Comparison of ENCODE assay signal across 27 cellular contexts in the genomic region with DNA sequence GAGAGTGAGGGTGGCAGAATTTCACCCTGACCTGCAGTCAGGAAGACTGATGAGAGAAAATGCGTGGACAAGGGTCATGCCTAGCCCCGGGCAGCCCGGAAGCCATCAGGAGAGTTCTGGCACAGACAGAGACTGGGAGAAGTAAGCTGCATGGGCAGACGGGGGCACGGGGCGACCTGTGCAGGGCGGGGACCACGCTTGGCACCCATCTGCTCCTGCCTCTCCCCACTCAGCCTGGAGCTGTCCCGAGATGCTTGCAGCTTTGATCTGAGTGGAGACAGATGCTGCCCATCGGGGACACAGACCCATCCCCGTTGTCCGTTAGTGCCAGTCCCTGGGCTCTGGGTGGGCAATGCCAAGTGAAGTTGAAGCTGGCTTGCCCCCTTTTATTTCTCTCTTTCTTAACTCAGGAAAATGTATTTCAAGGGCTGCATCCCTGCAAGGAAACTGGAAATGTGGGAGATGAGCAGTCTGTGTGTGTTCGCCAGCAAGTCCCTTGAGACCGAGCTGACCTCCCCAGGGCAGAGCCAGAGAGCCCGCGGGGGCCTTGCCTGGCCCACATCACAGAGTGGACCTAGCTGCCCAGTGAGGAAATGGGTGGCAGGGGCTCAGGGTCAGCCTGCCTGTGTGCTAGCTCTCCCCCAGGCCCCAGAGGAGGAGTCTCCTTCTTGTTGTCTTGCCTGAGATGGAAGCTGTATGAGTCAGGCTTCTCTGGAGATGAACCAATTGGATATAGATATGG.
"Had no signal": no experiment of that assay in that cellular context is flagged by ENCODE, and none has a peak within 500 bp of the region (broad histone marks: within the 10 kb centered on the region; RNA-seq: fewer than 3 reads in every experiment).

No MANE protein-coding gene starts in this region.

- H3K9ac ChIP-seq: neural progenitor cell, parathyroid adenoma had no signal

- H3K9me3 ChIP-seq: left ventricle myocardium inferior, lower lobe of right lung, psoas muscle, spleen, vagina had no signal

- H3K4me2 ChIP-seq: neural progenitor cell had no signal

- H3K36me3 Mint-ChIP-seq: immature natural killer cell; natural killer cell treated with Interleukin-12 subunit alpha and Interleukin-12 subunit beta and Interleukin-15 and Interleukin-18, amount 100 ng/mL, for 72 hours; neural progenitor cell had no signal

- H3K27me3 ChIP-seq: neural progenitor cell, vagina had no signal

- DNase-seq: cerebellar nuclear complex; foreskin melanocyte; hippocampal formation; immature natural killer cell; kidney; left cardiac atrium; left ventricle myocardium inferior; lower lobe of right lung; midbrain; occipital lobe; psoas muscle; retina; spleen; stimulated activated CD4-positive, alpha-beta T cell treated with anti-CD3 and anti-CD28 coated beads, Interleukin-15, amount 100 ng/mL, for 24 hours; stimulated activated CD4-positive, alpha-beta T cell treated with anti-CD3 and anti-CD28 coated beads, Interleukin-1b, Interleukin-23, amount 100 ng/mL, for 48 hours; stimulated activated CD4-positive, alpha-beta T cell treated with anti-CD3 and anti-CD28 coated beads, Interleukin-4, amount 100 ng/mL, for 24 hours; stimulated activated naive CD4-positive, alpha-beta T cell; stomach; substantia nigra; trophoblast cell had no signal

- H3K9me3 Mint-ChIP-seq: dendritic cell treated with granulocyte-macrophage colony-stimulating factor and Interleukin-4, amounts not matched to agents 40 ng/mL and 50 ng/mL, for 4 days; immature natural killer cell; natural killer cell treated with Interleukin-12 subunit alpha and Interleukin-12 subunit beta and Interleukin-15 and Interleukin-18, amount 100 ng/mL, for 72 hours; neural progenitor cell had no signal

- ATAC-seq: left cardiac atrium, lower lobe of right lung, psoas muscle, sciatic nerve had no signal

- H3K27ac Mint-ChIP-seq: dendritic cell treated with granulocyte-macrophage colony-stimulating factor and Interleukin-4, amounts not matched to agents 40 ng/mL and 50 ng/mL, for 4 days; immature natural killer cell; memory B cell; natural killer cell treated with Interleukin-12 subunit alpha and Interleukin-12 subunit beta and Interleukin-15 and Interleukin-18, amount 100 ng/mL, for 72 hours had no signal

- H3K4me1 ChIP-seq: left ventricle myocardium inferior, lower lobe of right lung, neural progenitor cell, parathyroid adenoma, psoas muscle, stomach, vagina had no signal

- H3K4me3 ChIP-seq: left ventricle myocardium inferior, lower lobe of right lung, neural progenitor cell, psoas muscle, spleen, stomach, vagina had no signal

- H2AFZ ChIP-seq: neural progenitor cell, parathyroid adenoma had no signal

- H3K27ac ChIP-seq: left ventricle myocardium inferior, lower lobe of right lung, neural progenitor cell, parathyroid adenoma, psoas muscle, spleen, stomach, vagina had no signal

- H3K4me3 Mint-ChIP-seq: dendritic cell treated with granulocyte-macrophage colony-stimulating factor and Interleukin-4, amounts not matched to agents 40 ng/mL and 50 ng/mL, for 4 days; immature natural killer cell; memory B cell; natural killer cell treated with Interleukin-12 subunit alpha and Interleukin-12 subunit beta and Interleukin-15 and Interleukin-18, amount 100 ng/mL, for 72 hours; neural progenitor cell had no signal

- H3K36me3 ChIP-seq: left ventricle myocardium inferior, lower lobe of right lung, neural progenitor cell, spleen, stomach, vagina had no signal
